ENCODE assay signal across 9 cellular contexts in the genomic region with DNA sequence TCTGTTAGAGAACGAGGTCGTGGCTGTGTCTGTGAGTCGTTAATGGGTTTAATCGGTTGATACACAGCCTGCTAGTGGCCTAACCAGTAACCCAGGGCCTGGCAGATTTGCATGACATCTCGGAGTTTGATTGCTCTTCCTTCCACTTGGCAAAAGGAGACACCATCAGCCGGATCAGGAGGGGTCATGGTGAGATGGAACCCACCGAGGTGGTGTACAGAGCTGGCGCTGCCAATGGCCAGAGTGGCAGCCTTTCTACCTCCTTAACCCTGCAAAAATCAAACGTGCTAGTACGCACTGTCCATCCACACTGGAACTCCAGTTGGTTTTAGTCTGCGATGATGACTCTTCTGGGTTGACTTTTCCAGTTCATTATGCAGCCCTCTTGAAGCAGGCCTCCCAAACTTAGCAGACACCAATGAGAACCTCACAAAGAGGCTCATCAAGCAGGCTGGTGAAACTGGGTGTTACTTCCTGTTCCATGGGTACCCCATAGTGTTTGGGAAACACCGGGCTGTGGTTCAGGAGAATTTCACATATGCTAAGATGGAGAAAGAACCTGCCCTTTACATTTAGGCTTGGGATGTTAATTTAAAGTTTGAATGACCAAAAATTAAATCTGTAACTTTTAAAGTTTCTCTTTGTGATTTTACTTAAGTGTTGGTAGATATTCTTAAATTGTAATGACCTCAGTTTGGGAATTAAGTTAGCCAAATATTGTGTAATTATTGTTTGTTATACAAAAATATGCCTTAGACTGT. TPM values are rescaled to one million over a fixed set of nuclear protein-coding genes. Genes with fewer than 3 reads are reported as not detected.
DNase-seq lines count a peak whose midpoint lies in the region; ATAC-seq and TF ChIP-seq lines count a peak whose summit lies in the region.
"Had no signal": no experiment of that assay in that cellular context is flagged by ENCODE, and none has a peak within 500 bp of the region (broad histone marks: within the 10 kb centered on the region; RNA-seq: fewer than 3 reads in every experiment).

No MANE protein-coding gene starts in this region.

- H3K27me3 ChIP-seq in CD4-positive, alpha-beta memory T cell (ENCODE audit: insufficient read depth, low read length) = no peaks in the 10 kb centered on the region
- no peaks in the 10 kb centered on the region for H3K27me3 ChIP-seq in brain microvascular endothelial cell (replicated peaks)
- peaks cover 0 to 13% (median 7%) of the 10 kb centered on the region in 4 donors for H3K27me3 ChIP-seq in upper lobe of left lung
- no peaks in the 10 kb centered on the region for H3K27me3 ChIP-seq in aorta (ENCODE audit: control insufficient read depth in 1 of 2, insufficient read depth in 2 of 2, low read length in 1 of 2)

- peak overlapping the region in 1 of 2 donors; percentile 96 for H3K4me3 ChIP-seq in CD4-positive, alpha-beta memory T cell (ENCODE audit: low read length in 2 of 2)
- H3K4me3 ChIP-seq in brain microvascular endothelial cell (ENCODE audit: low read depth, low read length) (peak overlapping the region; percentile 90), upper lobe of left lung (no peak overlapping the region), aorta (ENCODE audit: low read length in 2 of 2) (no peak overlapping the region)

- in situ Hi-C loops in brain microvascular endothelial cell (cut with HindIII; ENCODE audit: low pct_ligation_motif_present, low sequenced_read_pairs) = loop anchor here (25.0 kb wide), 1 partner anchor 718 kb away; no protein-coding TSS in a partner anchor

- TF ChIP-seq POLR2A in upper lobe of left lung (IDR thresholded peaks at IDR 0.05) = no peak

- no peak for DNase-seq in CD4-positive, alpha-beta memory T cell
- DNase-seq in LHCN-M2 (ENCODE audit: low read depth) = peak; percentile 59
- DNase-seq in brain microvascular endothelial cell = no peak
- DNase-seq in naive thymus-derived CD8-positive, alpha-beta T cell = no peak
- no peak for DNase-seq in stimulated activated naive B cell treated with anti-CD40 and anti-IgM and Interleukin-4, amounts not matched to agents 10 μg/mL and 1 μg/mL and 100 μg/mL, for 72 hours
- no peak for DNase-seq in D341Med (ENCODE audit: low spot score)
- DNase-seq in upper lobe of left lung = no peak
- DNase-seq in aorta = no peak
- DNase-seq: amygdala had no signal

- H3K27me3 Mint-ChIP-seq in CD4-positive, alpha-beta memory T cell = peaks cover 0 to 3% of the 10 kb centered on the region in 2 donors
- H3K27me3 Mint-ChIP-seq in naive thymus-derived CD8-positive, alpha-beta T cell = peaks cover 0 to 4% (median 0%) of the 10 kb centered on the region in 5 donors
- H3K27me3 Mint-ChIP-seq in stimulated activated naive B cell treated with anti-CD40 and anti-IgM and Interleukin-4, amounts not matched to agents 10 μg/mL and 1 μg/mL and 100 μg/mL, for 72 hours = peaks cover 0 to 13% of the 10 kb centered on the region in 2 donors

- peaks cover 74% of the 10 kb centered on the region for H3K4me1 ChIP-seq in CD4-positive, alpha-beta memory T cell (ENCODE audit: insufficient read depth, low read length)
- H3K4me1 ChIP-seq in upper lobe of left lung (peaks cover 30 to 62% (median 51%) of the 10 kb centered on the region in 4 donors), aorta (ENCODE audit: control insufficient read depth in 1 of 2, insufficient read depth in 2 of 2, low read length in 2 of 2) (no peaks in the 10 kb centered on the region)

- no peak for ATAC-seq in naive thymus-derived CD8-positive, alpha-beta T cell
- no peak for ATAC-seq in stimulated activated naive B cell treated with anti-CD40 and anti-IgM and Interleukin-4, amounts not matched to agents 10 μg/mL and 1 μg/mL and 100 μg/mL, for 72 hours (replicated peaks)
- ATAC-seq in upper lobe of left lung (ENCODE audit: low FRiP score in 2 of 2) (no peak), aorta (ENCODE audit: low FRiP score) (no peak)

- intact Hi-C loops in CD4-positive, alpha-beta memory T cell (cut with micrococcal nuclease) = loop anchor here (5.0 kb wide), 3 partner anchors 247 to 1273 kb away; no protein-coding TSS in a partner anchor
- intact Hi-C loops in aorta (cut with DNase I) = loop anchor here (5.0 to 10.0 kb wide), 3 partner anchors 510 to 970 kb away; no protein-coding TSS in a partner anchor

- no peaks in the 10 kb centered on the region for H3K36me3 ChIP-seq in CD4-positive, alpha-beta memory T cell (ENCODE audit: insufficient read depth, low read length)
- no peaks in the 10 kb centered on the region for H3K36me3 ChIP-seq in brain microvascular endothelial cell (replicated peaks)
- no peaks in the 10 kb centered on the region for H3K36me3 ChIP-seq in upper lobe of left lung
- no peaks in the 10 kb centered on the region for H3K36me3 ChIP-seq in aorta (ENCODE audit: control insufficient read depth in 1 of 2, insufficient read depth in 2 of 2, low read length in 1 of 2)

- H3K4me3 Mint-ChIP-seq in CD4-positive, alpha-beta memory T cell = peak overlapping the region; percentile 66 to 96 (median 80)
- peak overlapping the region; percentile 46 to 90 (median 75) for H3K4me3 Mint-ChIP-seq in naive thymus-derived CD8-positive, alpha-beta T cell
- peak overlapping the region in 1 of 2 donors; percentile 8 for H3K4me3 Mint-ChIP-seq in stimulated activated naive B cell treated with anti-CD40 and anti-IgM and Interleukin-4, amounts not matched to agents 10 μg/mL and 1 μg/mL and 100 μg/mL, for 72 hours

- 66 to 72% methylated on average over 9 to 12 of the region's 12 CpGs for WGBS in upper lobe of left lung, 2 donors
- WGBS in aorta, 2 donors = 77 to 82% methylated on average over 12 of the region's 12 CpGs

- TF ChIP-seq CTCF in brain microvascular endothelial cell (IDR thresholded peaks at IDR 0.05; ENCODE audit: low read depth, low read length, missing control alignments) = no peak
- TF ChIP-seq CTCF in upper lobe of left lung (IDR thresholded peaks at IDR 0.05) = no peak

- POLR2A ChIA-PET in CD4-positive, alpha-beta memory T cell (lab: Charles Lee; ENCODE audit: partially characterized antibody) = interaction anchor here (0.6 to 0.8 kb wide), 2 partner anchors 100 to 125 kb away, joined by 3 read pairs; no protein-coding TSS in a partner anchor
- POLR2A ChIA-PET in naive thymus-derived CD8-positive, alpha-beta T cell (lab: Charles Lee) = no interaction called here

- H3K27ac ChIP-seq in CD4-positive, alpha-beta memory T cell (ENCODE audit: low read depth, low read length) = no peak overlapping the region
- no peak overlapping the region for H3K27ac ChIP-seq in brain microvascular endothelial cell
- no peak overlapping the region for H3K27ac ChIP-seq in upper lobe of left lung
- H3K27ac ChIP-seq in aorta (ENCODE audit: low read depth in 1 of 2, low read length in 2 of 2) = no peak overlapping the region

- peaks cover 0 to 33% of the 10 kb centered on the region in 2 donors for H3K36me3 Mint-ChIP-seq in CD4-positive, alpha-beta memory T cell
- peaks cover 0 to 12% (median 2%) of the 10 kb centered on the region in 3 donors for H3K36me3 Mint-ChIP-seq in naive thymus-derived CD8-positive, alpha-beta T cell
- peaks cover 17 to 22% of the 10 kb centered on the region in 2 donors for H3K36me3 Mint-ChIP-seq in stimulated activated naive B cell treated with anti-CD40 and anti-IgM and Interleukin-4, amounts not matched to agents 10 μg/mL and 1 μg/mL and 100 μg/mL, for 72 hours

- H3K9me3 Mint-ChIP-seq in CD4-positive, alpha-beta memory T cell = peaks cover 0 to 4% (median 0%) of the 10 kb centered on the region in 8 donors
- H3K9me3 Mint-ChIP-seq in naive thymus-derived CD8-positive, alpha-beta T cell = no peaks in the 10 kb centered on the region
- H3K9me3 Mint-ChIP-seq in stimulated activated naive B cell treated with anti-CD40 and anti-IgM and Interleukin-4, amounts not matched to agents 10 μg/mL and 1 μg/mL and 100 μg/mL, for 72 hours = no peaks in the 10 kb centered on the region

- H3K9me3 ChIP-seq in CD4-positive, alpha-beta memory T cell (ENCODE audit: control insufficient read depth in 1 of 2, low read length in 2 of 2) = no peaks in the 10 kb centered on the region
- H3K9me3 ChIP-seq in upper lobe of left lung (no peaks in the 10 kb centered on the region), aorta (ENCODE audit: control insufficient read depth, low read length) (no peaks in the 10 kb centered on the region)

- peak overlapping the region; percentile 43 to 92 (median 79) for H3K27ac Mint-ChIP-seq in CD4-positive, alpha-beta memory T cell
- peak overlapping the region in 7 of 10 donors; percentile 14 to 81 (median 53) for H3K27ac Mint-ChIP-seq in naive thymus-derived CD8-positive, alpha-beta T cell
- no peak overlapping the region for H3K27ac Mint-ChIP-seq in stimulated activated naive B cell treated with anti-CD40 and anti-IgM and Interleukin-4, amounts not matched to agents 10 μg/mL and 1 μg/mL and 100 μg/mL, for 72 hours

- TF ChIP-seq EP300 in upper lobe of left lung (IDR thresholded peaks at IDR 0.05) = no peak

- CTCF ChIA-PET in CD4-positive, alpha-beta memory T cell (lab: Charles Lee; ENCODE audit: partially characterized antibody) = interaction anchor here (6.9 kb wide), 1 partner anchor 709 kb away, joined by 85 read pairs; no protein-coding TSS in a partner anchor

- peaks cover 45 to 76% (median 56%) of the 10 kb centered on the region in 4 donors for H3K4me1 Mint-ChIP-seq in CD4-positive, alpha-beta memory T cell
- peaks cover 34 to 68% (median 64%) of the 10 kb centered on the region in 4 donors for H3K4me1 Mint-ChIP-seq in naive thymus-derived CD8-positive, alpha-beta T cell
- peaks cover 28 to 69% of the 10 kb centered on the region in 2 donors for H3K4me1 Mint-ChIP-seq in stimulated activated naive B cell treated with anti-CD40 and anti-IgM and Interleukin-4, amounts not matched to agents 10 μg/mL and 1 μg/mL and 100 μg/mL, for 72 hours

RNA-seq across cellular contexts. Expression of a gene that starts 4.2 kb away (rescaled TPM):
- total RNA-seq in CD4-positive, alpha-beta memory T cell = 10 to 100 TPM; 38.8 to 40.5 TPM
- polyA plus RNA-seq in CD4-positive, alpha-beta memory T cell = 10 to 100 TPM in 1 of 2 donors, 1 to 10 TPM in 1; 6.0 to 12.4 TPM
- 6.9 and 7.7 TPM in 2 replicates for total RNA-seq in LHCN-M2 (2014; rRNA removed)
- 2.3 TPM for polyA plus RNA-seq in LHCN-M2 (2012)
- 10 to 100 TPM; 37.5 to 37.6 TPM for total RNA-seq in naive thymus-derived CD8-positive, alpha-beta T cell
- 10 to 100 TPM in 2 of 3 donors, 1 to 10 TPM in 1; 9.2 to 12.7 (median 11.8) TPM for polyA plus RNA-seq in naive thymus-derived CD8-positive, alpha-beta T cell
- 1 to 10 TPM; 2.7 to 7.2 (median 4.3) TPM for total RNA-seq in upper lobe of left lung
- total RNA-seq in aorta = 1 to 10 TPM in 1 of 2 donors, under 1 TPM in 1; 0.63 to 1.3 TPM
- under 1 TPM in 1 of 2 donors, not detected in 1; 0.05 TPM for polyA plus RNA-seq in aorta
